1 cellular context compared by ENCODE assay signal in genomic region chr11:125429807-125430678, GRCh38.
TF ChIP-seq lines count a peak whose summit lies in the region.

No MANE protein-coding gene starts in this region.

TF ChIP-seq in GM23338, 12 proteins besides CTCF, POLR2A, EP300 and RAD21 (continued from another document):
- TF ChIP-seq, protein P1, sequence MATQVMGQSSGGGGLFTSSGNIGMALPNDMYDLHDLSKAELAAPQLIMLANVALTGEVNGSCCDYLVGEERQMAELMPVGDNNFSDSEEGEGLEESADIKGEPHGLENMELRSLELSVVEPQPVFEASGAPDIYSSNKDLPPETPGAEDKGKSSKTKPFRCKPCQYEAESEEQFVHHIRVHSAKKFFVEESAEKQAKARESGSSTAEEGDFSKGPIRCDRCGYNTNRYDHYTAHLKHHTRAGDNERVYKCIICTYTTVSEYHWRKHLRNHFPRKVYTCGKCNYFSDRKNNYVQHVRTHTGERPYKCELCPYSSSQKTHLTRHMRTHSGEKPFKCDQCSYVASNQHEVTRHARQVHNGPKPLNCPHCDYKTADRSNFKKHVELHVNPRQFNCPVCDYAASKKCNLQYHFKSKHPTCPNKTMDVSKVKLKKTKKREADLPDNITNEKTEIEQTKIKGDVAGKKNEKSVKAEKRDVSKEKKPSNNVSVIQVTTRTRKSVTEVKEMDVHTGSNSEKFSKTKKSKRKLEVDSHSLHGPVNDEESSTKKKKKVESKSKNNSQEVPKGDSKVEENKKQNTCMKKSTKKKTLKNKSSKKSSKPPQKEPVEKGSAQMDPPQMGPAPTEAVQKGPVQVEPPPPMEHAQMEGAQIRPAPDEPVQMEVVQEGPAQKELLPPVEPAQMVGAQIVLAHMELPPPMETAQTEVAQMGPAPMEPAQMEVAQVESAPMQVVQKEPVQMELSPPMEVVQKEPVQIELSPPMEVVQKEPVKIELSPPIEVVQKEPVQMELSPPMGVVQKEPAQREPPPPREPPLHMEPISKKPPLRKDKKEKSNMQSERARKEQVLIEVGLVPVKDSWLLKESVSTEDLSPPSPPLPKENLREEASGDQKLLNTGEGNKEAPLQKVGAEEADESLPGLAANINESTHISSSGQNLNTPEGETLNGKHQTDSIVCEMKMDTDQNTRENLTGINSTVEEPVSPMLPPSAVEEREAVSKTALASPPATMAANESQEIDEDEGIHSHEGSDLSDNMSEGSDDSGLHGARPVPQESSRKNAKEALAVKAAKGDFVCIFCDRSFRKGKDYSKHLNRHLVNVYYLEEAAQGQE (IDR thresholded peaks at IDR 0.05; ENCODE audit: unreplicated experiment), result no peak
TF ChIP-seq in GM23338: peak in this region for 0.
